ENCODE assay signal across 1 cellular context in the genomic region with DNA sequence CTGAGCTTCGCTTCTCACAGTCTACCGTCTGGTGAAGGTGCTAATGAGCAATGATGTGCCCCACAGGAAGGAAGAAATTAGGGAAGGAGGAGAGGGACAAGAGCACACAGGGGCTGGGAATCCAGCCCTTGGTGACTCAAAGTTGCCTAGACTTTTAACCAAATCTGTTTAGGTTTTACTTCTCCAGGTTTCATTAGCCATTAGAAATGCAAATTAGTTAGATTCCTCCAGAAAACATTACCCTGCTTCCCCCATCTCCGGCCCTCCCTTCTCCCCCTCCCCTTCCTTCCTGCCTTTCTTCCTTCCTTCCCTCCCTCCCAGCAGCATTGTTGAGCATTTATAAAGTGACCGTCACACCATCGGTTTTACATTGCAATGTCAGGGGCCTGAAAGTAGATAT.
TF ChIP-seq lines count a peak whose summit lies in the region.

No MANE protein-coding gene starts in this region.

TF ChIP-seq in WTC11, 78 proteins besides CTCF, POLR2A, EP300 and RAD21:
- 0 out of 2 replicates have a peak, but pooled peaks have one; percentile 22 for TF ChIP-seq TEAD1 (CRISPR knock-in tag; IDR thresholded peaks at IDR 0.05)
- TF ChIP-seq KAT7 (CRISPR knock-in tag; IDR thresholded peaks at IDR 0.05; ENCODE audit: borderline replicate concordance) = no peak
- TF ChIP-seq ETV6 (CRISPR knock-in tag; IDR thresholded peaks at IDR 0.05) = peak; percentile 80; the same call in 1 of the 2 replicates
- peak; percentile 26; the same call in 1 of the 2 replicates for TF ChIP-seq FOXK1 (CRISPR knock-in tag; IDR thresholded peaks at IDR 0.05)
- TF ChIP-seq SP1 (CRISPR knock-in tag; conservative IDR thresholded peaks at IDR 0.05) = 0 out of 2 replicates have a peak, but pooled peaks have one; percentile 17
- TF ChIP-seq ZNF512 (CRISPR knock-in tag; IDR thresholded peaks at IDR 0.05; ENCODE audit: borderline replicate concordance) = no peak
TF ChIP-seq in WTC11: peak in this region for 4.
